In genomic region chr3:3232251-3232650, GRCh38 we compare ENCODE assay signal across 25 cellular contexts. TPM values are rescaled to one million over a fixed set of nuclear protein-coding genes. Genes with fewer than 3 reads are reported as not detected.
A peak's percentile ranks its signal among the peaks of the same experiment; 100 is the strongest.
DNase-seq lines count a peak whose midpoint lies in the region; ATAC-seq, FAIRE-seq and TF ChIP-seq lines count a peak whose summit lies in the region.
"Had no signal": no experiment of that assay in that cellular context is flagged by ENCODE, and none has a peak within 500 bp of the region (broad histone marks: within the 10 kb centered on the region; RNA-seq: fewer than 3 reads in every experiment).

No MANE protein-coding gene starts in this region.

- DNase-seq in HepG2 (ENCODE audit: low spot score) = no peak
- DNase-seq in right lobe of liver = no peak
- DNase-seq in nephron progenitor cell = no peak
- DNase-seq in NCI-H748 (lab: John Stamatoyannopoulos, UW; ENCODE audit: unreplicated experiment) = no peak
- no peak for DNase-seq in activated T-cell treated with anti-CD3 and anti-CD28 coated beads, Interleukin-2, amount 50 U/mL, for 72 hours
- DNase-seq: ACHN; BE2C; C1 segment of cervical spinal cord; CD4-positive, alpha-beta memory T cell; CD4-positive, CD25-positive, alpha-beta regulatory T cell; CD8-positive, alpha-beta memory T cell; COR-L47; DMS 273 treated with DMSO at 0.1 percent for 48 hours; DMS153; DMS53; DMS79; DND-41; EL; GF-D8 had no signal

- H3K4me1 ChIP-seq in HepG2 (ENCODE audit: insufficient read depth, low read length) (no peaks in the 10 kb centered on the region), right lobe of liver (no peaks in the 10 kb centered on the region)
- H3K4me1 ChIP-seq: BE2C, BLaER1 had no signal

- intact Hi-C loops in HepG2 (cut with micrococcal nuclease; ENCODE audit: unreplicated experiment) (no loop called here), right lobe of liver (cut with DNase I) (no loop called here)

- CTCF ChIA-PET in HepG2 (lab: Yijun Ruan, JAX; ENCODE audit: low intra/inter-chr PET ratio, low total read pairs) = no interaction called here

- no peak overlapping the region for H3K4me3 ChIP-seq in HepG2 (replicated peaks in 1 of 3; ENCODE audit: insufficient read depth in 1 of 3, low read depth in 2 of 3, low read length in 3 of 3)
- no peak overlapping the region for H3K4me3 ChIP-seq in right lobe of liver
- H3K4me3 ChIP-seq: BLaER1 had no signal

- no peak for TF ChIP-seq RAD21 in HepG2 (CRISPR knock-in tag; IDR thresholded peaks at IDR 0.05)

- no peaks in the 10 kb centered on the region for H3K4me1 Mint-ChIP-seq in nephron progenitor cell
- H3K4me1 Mint-ChIP-seq in activated T-cell treated with anti-CD3 and anti-CD28 coated beads, Interleukin-2, amount 50 U/mL, for 72 hours (ENCODE audit: low read depth) = no peaks in the 10 kb centered on the region
- H3K4me1 Mint-ChIP-seq: CD14-positive monocyte; CD4-positive, alpha-beta memory T cell; CD4-positive, CD25-positive, alpha-beta regulatory T cell; CD8-positive, alpha-beta memory T cell had no signal

- no peaks in the 10 kb centered on the region for H3K36me3 Mint-ChIP-seq in nephron progenitor cell (ENCODE audit: low read depth)
- H3K36me3 Mint-ChIP-seq in activated T-cell treated with anti-CD3 and anti-CD28 coated beads, Interleukin-2, amount 50 U/mL, for 72 hours (ENCODE audit: insufficient read depth in 2 of 2) = no peaks in the 10 kb centered on the region
- H3K36me3 Mint-ChIP-seq: CD14-positive monocyte; CD4-positive, CD25-positive, alpha-beta regulatory T cell had no signal

- FAIRE-seq in HepG2 (lab: Jason Lieb, UNC) = no peak
- FAIRE-seq: G401.6, GM12891, GM19239 had no signal

- H3K9me3 Mint-ChIP-seq in nephron progenitor cell = peaks cover 13% of the 10 kb centered on the region
- H3K9me3 Mint-ChIP-seq in activated T-cell treated with anti-CD3 and anti-CD28 coated beads, Interleukin-2, amount 50 U/mL, for 72 hours = peaks cover 2% of the 10 kb centered on the region in 2 donors

- POLR2A ChIA-PET in HepG2 (lab: Yijun Ruan, JAX) = no interaction called here

- no peak for TF ChIP-seq CTCF in HepG2 (CRISPR knock-in tag; IDR thresholded peaks at IDR 0.05)
- TF ChIP-seq CTCF in right lobe of liver (IDR thresholded peaks at IDR 0.05) = no peak
- no peak for TF ChIP-seq CTCF in nephron progenitor cell (IDR thresholded peaks at IDR 0.05)

- TF ChIP-seq EP300 in HepG2 (IDR thresholded peaks at IDR 0.05; ENCODE audit: low read depth in 2 of 2, low read length in 2 of 2) = no peak
- TF ChIP-seq EP300 in HepG2 (CRISPR knock-in tag; IDR thresholded peaks at IDR 0.05; ENCODE audit: borderline replicate concordance) = no peak

- H3K27ac Mint-ChIP-seq in nephron progenitor cell = peak overlapping the region; percentile 88
- H3K27ac Mint-ChIP-seq in activated T-cell treated with anti-CD3 and anti-CD28 coated beads, Interleukin-2, amount 50 U/mL, for 72 hours = no peak overlapping the region
- H3K27ac Mint-ChIP-seq: CD14-positive monocyte; CD4-positive, alpha-beta memory T cell; CD4-positive, CD25-positive, alpha-beta regulatory T cell; CD8-positive, alpha-beta memory T cell had no signal

- no peaks in the 10 kb centered on the region for H3K27me3 ChIP-seq in HepG2 (ENCODE audit: control insufficient read depth in 1 of 2, insufficient read depth in 2 of 2, low read length in 2 of 2)
- H3K27me3 ChIP-seq in right lobe of liver = no peaks in the 10 kb centered on the region
- H3K27me3 ChIP-seq: BE2C, BLaER1 had no signal

- in situ Hi-C loops in HepG2 (cut with HindIII; ENCODE audit: extremely low pct_ligation_motif_present, low pct_unique_long_range_greater_than_20kb) = no loop called here

- no peaks in the 10 kb centered on the region for H3K36me3 ChIP-seq in HepG2 (replicated peaks in 1 of 2; ENCODE audit: control insufficient read depth in 1 of 2, insufficient read depth in 2 of 2, low read length in 2 of 2)
- no peaks in the 10 kb centered on the region for H3K36me3 ChIP-seq in right lobe of liver
- H3K36me3 ChIP-seq: BE2C, BLaER1 had no signal

- no TSS peak for BruUV-seq in HepG2 (replicated peaks; lab: Mats Ljungman, UMichigan)

- H3K9me3 ChIP-seq in HepG2 (ENCODE audit: low read length) = no peaks in the 10 kb centered on the region
- no peaks in the 10 kb centered on the region for H3K9me3 ChIP-seq in right lobe of liver
- H3K9me3 ChIP-seq: BE2C, BLaER1 had no signal

- H3K4me3 Mint-ChIP-seq in nephron progenitor cell = no peak overlapping the region
- H3K4me3 Mint-ChIP-seq in activated T-cell treated with anti-CD3 and anti-CD28 coated beads, Interleukin-2, amount 50 U/mL, for 72 hours = no peak overlapping the region
- H3K4me3 Mint-ChIP-seq: CD14-positive monocyte; CD4-positive, alpha-beta memory T cell; CD4-positive, CD25-positive, alpha-beta regulatory T cell; CD8-positive, alpha-beta memory T cell had no signal

- TF ChIP-seq POLR2A in HepG2 (IDR thresholded peaks at IDR 0.05; ENCODE audit: insufficient read depth in 1 of 2, low read depth in 2 of 2, low read length in 2 of 2) (no peak), right lobe of liver (IDR thresholded peaks at IDR 0.05) (no peak)

- ATAC-seq in HepG2 = no peak
- no peak for ATAC-seq in right lobe of liver
- ATAC-seq in activated T-cell treated with anti-CD3 and anti-CD28 coated beads, Interleukin-2, amount 50 U/mL, for 72 hours (replicated peaks in 1 of 2) = no peak

- no peak overlapping the region for H3K4me2 ChIP-seq in HepG2 (ENCODE audit: low read depth, low read length)
- H3K4me2 ChIP-seq: BLaER1 had no signal

- H3K27me3 Mint-ChIP-seq in nephron progenitor cell (ENCODE audit: low read depth, poor library complexity) = peaks cover 3% of the 10 kb centered on the region
- H3K27me3 Mint-ChIP-seq in activated T-cell treated with anti-CD3 and anti-CD28 coated beads, Interleukin-2, amount 50 U/mL, for 72 hours (ENCODE audit: low read depth) = no peaks in the 10 kb centered on the region
- H3K27me3 Mint-ChIP-seq: CD4-positive, alpha-beta memory T cell; CD4-positive, CD25-positive, alpha-beta regulatory T cell had no signal

- no peak overlapping the region for H3K9ac ChIP-seq in HepG2 (ENCODE audit: insufficient read depth, low read depth, low read length)
- H3K9ac ChIP-seq: BLaER1 had no signal

- H3K79me2 ChIP-seq in HepG2 (ENCODE audit: insufficient read depth, low read length) = no peaks in the 10 kb centered on the region

- H3K27ac ChIP-seq in HepG2 (ENCODE audit: extremely low read length, insufficient read depth, low read length) (no peak overlapping the region), right lobe of liver (no peak overlapping the region)
- H3K27ac ChIP-seq: 22Rv1, BLaER1 had no signal

- no peak overlapping the region for H2AFZ ChIP-seq in HepG2 (ENCODE audit: low read length)

- no peaks in the 10 kb centered on the region for H4K20me1 ChIP-seq in HepG2 (ENCODE audit: insufficient read depth, low read length)
- H4K20me1 ChIP-seq: BLaER1 had no signal

TF ChIP-seq in HepG2, 621 proteins besides CTCF, POLR2A, EP300 and RAD21 (continues in another document):
- no peak for TF ChIP-seq RAD51 (IDR thresholded peaks at IDR 0.05; ENCODE audit: borderline replicate concordance)
- TF ChIP-seq FLYWCH1 (CRISPR knock-in tag; IDR thresholded peaks at IDR 0.05) = no peak
- no peak for TF ChIP-seq TIGD3 (CRISPR knock-in tag; IDR thresholded peaks at IDR 0.05; ENCODE audit: borderline replicate concordance)
- peak; percentile 57; the same call in 1 of the 2 replicates for TF ChIP-seq MAFF (IDR thresholded peaks at IDR 0.05; ENCODE audit: low read depth, low read length)
- peak; percentile 27 to 67; a peak in 2 of 4 replicates for TF ChIP-seq MAFK (conservative IDR thresholded peaks at IDR 0.05 in 1 of 2, IDR thresholded peaks at IDR 0.05 in 1 of 2; ENCODE audit: low read length in 2 of 2)
- TF ChIP-seq ZNF83 (CRISPR knock-in tag; IDR thresholded peaks at IDR 0.05; ENCODE audit: borderline replicate concordance) = no peak

RNA-seq across cellular contexts. Expression of gene CRBN, which starts 52.8 kb away (rescaled TPM):
- total RNA-seq in HepG2 (2016; rRNA removed; fragmentation: Illumina TruSeq; extraction: Trizol) (36.1 and 46.8 TPM in 2 replicates), right lobe of liver (10 to 100 TPM; 21.7 to 32.3 (median 24.1) TPM)
- 31.7 and 32.0 TPM in 2 replicates for total RNA-seq in HepG2 (2016; cell fraction: cytosol; rRNA removed; fragmentation: Illumina TruSeq; extraction: Trizol; ENCODE audit: low read depth)
- total RNA-seq in HepG2 (2016; cell fraction: insoluble cytoplasmic fraction; rRNA removed; fragmentation: Illumina TruSeq; extraction: Trizol) = 38.2 and 46.1 TPM in 2 replicates
- total RNA-seq in HepG2 (2016; cell fraction: membrane; rRNA removed; fragmentation: Illumina TruSeq; extraction: Trizol) = 21.6 and 24.0 TPM in 2 replicates
- 43.3 and 48.0 TPM in 2 replicates for total RNA-seq in HepG2 (2016; cell fraction: nucleus; rRNA removed; fragmentation: Illumina TruSeq; extraction: Trizol)
- 28.1 and 30.8 TPM in 2 replicates for polyA plus RNA-seq in HepG2 (2011; rRNA removed)
- 18.6 and 27.6 TPM in 2 replicates for polyA plus RNA-seq in HepG2 (2011; cell fraction: cytosol; rRNA removed)
- polyA plus RNA-seq in HepG2 (2011; cell fraction: nucleus; rRNA removed) = 29.6 and 33.5 TPM in 2 replicates
- polyA plus RNA-seq in HepG2 (2012) = 25.7 and 27.6 TPM in 2 replicates
- 6.4 and 6.5 TPM in 2 replicates for polyA plus RNA-seq in HepG2 (2016; cell fraction: cytosol; fragmentation: Illumina TruSeq; extraction: Trizol; ENCODE audit: low read depth)
- polyA plus RNA-seq in HepG2 (2016; cell fraction: insoluble cytoplasmic fraction; fragmentation: Illumina TruSeq; extraction: Trizol; ENCODE audit: low read depth) = 38.3 and 40.1 TPM in 2 replicates
- polyA plus RNA-seq in HepG2 (2016; cell fraction: membrane; fragmentation: Illumina TruSeq; extraction: Trizol; ENCODE audit: low read depth) = 10.4 TPM in 2 replicates
- polyA plus RNA-seq in HepG2 (2016; cell fraction: nucleus; fragmentation: Illumina TruSeq; extraction: Trizol; ENCODE audit: insufficient read depth, low read depth) = 40.2 and 43.4 TPM in 2 replicates
- polyA minus RNA-seq in HepG2 (2011; rRNA and poly(A)+ RNA removed; ENCODE audit: low replicate concordance) = 22.2 and 52.5 TPM in 2 replicates
- polyA minus RNA-seq in HepG2 (2011; cell fraction: cytosol; rRNA and poly(A)+ RNA removed) = 20.3 and 22.6 TPM in 2 replicates
- polyA minus RNA-seq in HepG2 (2011; cell fraction: nucleus; rRNA and poly(A)+ RNA removed) = 136 and 144 TPM in 2 replicates
- total RNA-seq in activated T-cell treated with anti-CD3 and anti-CD28 coated beads, Interleukin-2, amount 50 U/mL, for 72 hours = 10 to 100 TPM; 48.3 to 62.9 TPM
